In genomic region chr4:48017108-48017527, GRCh38 we compare ENCODE assay signal across 8 cellular contexts. TPM values are rescaled to one million over a fixed set of nuclear protein-coding genes. Genes with fewer than 3 reads are reported as not detected.
DNase-seq lines count a peak whose midpoint lies in the region; ATAC-seq and TF ChIP-seq lines count a peak whose summit lies in the region.

No MANE protein-coding gene starts in this region.

- no peaks in the 10 kb centered on the region for H3K9me3 Mint-ChIP-seq in neural crest cell

- peak overlapping the region; percentile 44 for H3K4me2 ChIP-seq in KMS-11

- TF ChIP-seq CTCF in GM12865 (IDR thresholded peaks at IDR 0.05; ENCODE audit: insufficient read depth, low read depth, low read length, missing control alignments) (no peak), KMS-11 (conservative IDR thresholded peaks at IDR 0.05; ENCODE audit: low read depth, low read length) (no peak), neural crest cell (conservative IDR thresholded peaks at IDR 0.05) (no peak), thyroid gland (IDR thresholded peaks at IDR 0.05) (no peak)

- intact Hi-C loops in thyroid gland (cut with DNase I) = no loop called here

- no peaks in the 10 kb centered on the region for H3K9me3 ChIP-seq in thyroid gland

- H3K4me3 ChIP-seq in GM12865 (ENCODE audit: low read depth, low read length) = peak overlapping the region; percentile 78
- H3K4me3 ChIP-seq in KMS-11 (IDR thresholded peaks at IDR 0.05; ENCODE audit: insufficient read depth, low read depth, low read length) = peak overlapping the region; percentile 25
- H3K4me3 ChIP-seq in thyroid gland (replicated peaks in 1 of 3) = peak overlapping the region; percentile 34 to 72 (median 57)

- ATAC-seq in HG03039 (IDR thresholded peaks at IDR 0.05; ENCODE audit: unreplicated experiment) = no peak

- DNase-seq in GM12865 (ENCODE audit: low read depth) (no peak), fibroblast of gingiva (ENCODE audit: low read depth) (peak; percentile 11), neural crest cell (ENCODE audit: low read depth, low spot score) (peak; percentile 18), thyroid gland (peak; percentile 45 to 74)
- DNase-seq in activated CD8-positive, alpha-beta memory T cell treated with anti-CD3 and anti-CD28 coated beads, Interleukin-2, amount 50 U/mL, for 24 hours (ENCODE audit: extremely low read depth) = peak; percentile 8
- no peak for DNase-seq in NK-92 treated with Interleukin-12 subunit alpha and Interleukin-12 subunit beta, amount 100 ng/mL, for 24 hours (lab: John Stamatoyannopoulos, UW)

- WGBS in thyroid gland, 2 donors = 0% methylated on average over 1 to 20 of the region's 33 CpGs

- peak overlapping the region; percentile 79; the same call in 1 of the 2 replicates for H2AFZ ChIP-seq in KMS-11 (ENCODE audit: low read depth)

- H3K36me3 ChIP-seq in KMS-11 (ENCODE audit: insufficient read depth) (no peaks in the 10 kb centered on the region), thyroid gland (no peaks in the 10 kb centered on the region)

- H4K20me1 ChIP-seq in KMS-11 (ENCODE audit: insufficient read depth) = no peaks in the 10 kb centered on the region

- H3K4me1 ChIP-seq in KMS-11 (ENCODE audit: low read depth, poor library complexity, severe bottlenecking) (no peaks in the 10 kb centered on the region), thyroid gland (peaks cover 0 to 9% of the 10 kb centered on the region in 2 donors)

- H3K4me1 Mint-ChIP-seq in neural crest cell = peaks cover 5% of the 10 kb centered on the region

- H3K27ac Mint-ChIP-seq in neural crest cell (ENCODE audit: unreplicated experiment) = no peak overlapping the region

- peaks cover 3% of the 10 kb centered on the region for H3K36me3 Mint-ChIP-seq in neural crest cell (ENCODE audit: low read depth)

- H3K27ac ChIP-seq in KMS-11 = no peak overlapping the region
- H3K27ac ChIP-seq in thyroid gland = peak overlapping the region; percentile 18 to 82 (median 60)

- no peak overlapping the region for H3K9ac ChIP-seq in KMS-11

- TF ChIP-seq POLR2A in thyroid gland (IDR thresholded peaks at IDR 0.05) = no peak

- H3K4me3 Mint-ChIP-seq in neural crest cell = peak overlapping the region; percentile 90

- H3K27me3 ChIP-seq in KMS-11 (ENCODE audit: insufficient read depth, low read depth) = no peaks in the 10 kb centered on the region
- no peaks in the 10 kb centered on the region for H3K27me3 ChIP-seq in thyroid gland

- H3K79me2 ChIP-seq in KMS-11 (ENCODE audit: insufficient read depth, low read depth) = no peaks in the 10 kb centered on the region

- H3K27me3 Mint-ChIP-seq in neural crest cell (ENCODE audit: low read depth) = peaks cover 67% of the 10 kb centered on the region

RNA-seq across cellular contexts. Expression of gene NIPAL1, which starts 0.5 kb away (rescaled TPM):
- 0.41 and 0.68 TPM in 2 replicates for total RNA-seq in neural crest cell
- 10 to 100 TPM in 1 of 4 donors, 1 to 10 TPM in 3; 3.5 to 10.1 (median 3.7) TPM for total RNA-seq in thyroid gland

RNA-seq across cellular contexts. Expression of gene CNGA1, which starts 0.6 kb away (rescaled TPM):
- total RNA-seq in neural crest cell = not detected in 2 replicates
- total RNA-seq in thyroid gland = 1 to 10 TPM in 1 of 4 donors, under 1 TPM in 2, not detected in 1; 0.34 to 1.8 (median 0.94) TPM

Comparison
In these comparisons a context has a peak if more than half of its experiments do, and no peak if none do; other contexts are left out.
1. DNase-seq: peak in activated CD8-positive, alpha-beta memory T cell treated with anti-CD3 and anti-CD28 coated beads, Interleukin-2, amount 50 U/mL, for 24 hours (single experiment), fibroblast of gingiva (single experiment), neural crest cell (single experiment) and thyroid gland (2 of 2); none in GM12865 (single experiment) and NK-92 treated with Interleukin-12 subunit alpha and Interleukin-12 subunit beta, amount 100 ng/mL, for 24 hours (single experiment).
2. H3K4me3 ChIP-seq: peak in every context shown above with its lines; median percentile 78 in GM12865; 57 in thyroid gland; 25 in KMS-11.